Comparison of ENCODE assay signal across 1 cellular context in genomic region chr19:11152318-11153062, GRCh38.
TF ChIP-seq lines count a peak whose summit lies in the region.

No MANE protein-coding gene starts in this region.

TF ChIP-seq in K562, 482 proteins besides CTCF, POLR2A, EP300 and RAD21 (continued from another document):
- TF ChIP-seq MBD1 (CRISPR knock-in tag; IDR thresholded peaks at IDR 0.05) (no peak), ESRRA (IDR thresholded peaks at IDR 0.05; ENCODE audit: borderline replicate concordance, low read depth) (no peak)
TF ChIP-seq in K562: peak in this region for 1.
